Comparison of ENCODE assay signal across 19 cellular contexts in genomic region chr12:91920740-91921139, GRCh38.
A peak's percentile ranks its signal among the peaks of the same experiment; 100 is the strongest.
DNase-seq lines count a peak whose midpoint lies in the region; ATAC-seq lines count a peak whose summit lies in the region.
"Had no signal": no experiment of that assay in that cellular context is flagged by ENCODE, and none has a peak within 500 bp of the region (broad histone marks: within the 10 kb centered on the region; RNA-seq: fewer than 3 reads in every experiment).

No MANE protein-coding gene starts in this region.

- H3K79me1 ChIP-seq in mesenchymal stem cell (replicated peaks; ENCODE audit: low read length, poor library complexity, severe bottlenecking), result no peaks in the 10 kb centered on the region

- no peak overlapping the region for H2BK5ac ChIP-seq in mesenchymal stem cell (ENCODE audit: low read depth, low read length, poor library complexity, severe bottlenecking)

- H3K9me3 Mint-ChIP-seq in activated T-helper 17 cell treated with anti-CD3 and anti-CD28 coated beads, Interleukin-2, amount 50 U/mL, for 72 hours, result peaks cover 9% of the 10 kb centered on the region
- H3K9me3 Mint-ChIP-seq in stimulated activated memory B cell treated with anti-CD40 and anti-IgM and Interleukin-4, amounts not matched to agents 10 μg/mL and 1 μg/mL and 100 μg/mL, for 72 hours, result no peaks in the 10 kb centered on the region

- peak overlapping the region; percentile 71 to 81 for H3K18ac ChIP-seq in mesenchymal stem cell (ENCODE audit: low read depth in 1 of 2, low read length in 2 of 2)

- H3K27ac Mint-ChIP-seq in activated T-helper 17 cell treated with anti-CD3 and anti-CD28 coated beads, Interleukin-2, amount 50 U/mL, for 72 hours, result peak overlapping the region; percentile 48
- no peak overlapping the region for H3K27ac Mint-ChIP-seq in stimulated activated memory B cell treated with anti-CD40 and anti-IgM and Interleukin-4, amounts not matched to agents 10 μg/mL and 1 μg/mL and 100 μg/mL, for 72 hours

- H3K36me3 ChIP-seq in mesenchymal stem cell (ENCODE audit: control insufficient read depth in 1 of 2, insufficient read depth in 2 of 2, low read depth in 1 of 2, low read length in 2 of 2) (no peaks in the 10 kb centered on the region), thymus (ENCODE audit: control insufficient read depth, insufficient read depth) (no peaks in the 10 kb centered on the region)
- H3K36me3 ChIP-seq: SJSA1 had no signal

- no peak overlapping the region for H3K4me3 Mint-ChIP-seq in activated T-helper 17 cell treated with anti-CD3 and anti-CD28 coated beads, Interleukin-2, amount 50 U/mL, for 72 hours
- no peak overlapping the region for H3K4me3 Mint-ChIP-seq in stimulated activated memory B cell treated with anti-CD40 and anti-IgM and Interleukin-4, amounts not matched to agents 10 μg/mL and 1 μg/mL and 100 μg/mL, for 72 hours

- H3K4me1 ChIP-seq in mesenchymal stem cell (ENCODE audit: control insufficient read depth, insufficient read depth, low read depth, low read length), result no peaks in the 10 kb centered on the region
- peaks cover 7% of the 10 kb centered on the region for H3K4me1 ChIP-seq in thymus (ENCODE audit: control insufficient read depth, insufficient read depth, low read length)

- no peak overlapping the region for H3K23ac ChIP-seq in mesenchymal stem cell (ENCODE audit: low read length in 2 of 2)

- peak overlapping the region; percentile 69 for H4K8ac ChIP-seq in mesenchymal stem cell (ENCODE audit: low read length)

- peak overlapping the region; percentile 27 to 54 for H2BK12ac ChIP-seq in mesenchymal stem cell (ENCODE audit: low read length in 2 of 2)

- H3K27ac ChIP-seq in mesenchymal stem cell (ENCODE audit: low read length, poor library complexity, severe bottlenecking) (no peak overlapping the region), thymus (ENCODE audit: low read depth) (peak overlapping the region; percentile 20)
- H3K27ac ChIP-seq: 22Rv1, KMS-11, SJSA1 had no signal

- H2BK15ac ChIP-seq in mesenchymal stem cell (ENCODE audit: low read depth, poor library complexity, severe bottlenecking), result no peak overlapping the region

- intact Hi-C loops in cardiac septum (cut with DNase I), result no loop called here

- H3K36me3 Mint-ChIP-seq in activated T-helper 17 cell treated with anti-CD3 and anti-CD28 coated beads, Interleukin-2, amount 50 U/mL, for 72 hours (ENCODE audit: low read depth), result no peaks in the 10 kb centered on the region
- no peaks in the 10 kb centered on the region for H3K36me3 Mint-ChIP-seq in stimulated activated memory B cell treated with anti-CD40 and anti-IgM and Interleukin-4, amounts not matched to agents 10 μg/mL and 1 μg/mL and 100 μg/mL, for 72 hours

- peak overlapping the region; percentile 85 for H4K91ac ChIP-seq in mesenchymal stem cell (ENCODE audit: low read length)

- ATAC-seq in activated T-helper 17 cell treated with anti-CD3 and anti-CD28 coated beads, Interleukin-2, amount 50 U/mL, for 72 hours (replicated peaks), result no peak
- ATAC-seq in stimulated activated memory B cell treated with anti-CD40 and anti-IgM and Interleukin-4, amounts not matched to agents 10 μg/mL and 1 μg/mL and 100 μg/mL, for 72 hours, result no peak

- no peak overlapping the region for H2AK5ac ChIP-seq in mesenchymal stem cell (ENCODE audit: low read length, severe bottlenecking)

- H3K4me3 ChIP-seq in mesenchymal stem cell (ENCODE audit: insufficient read depth in 1 of 2, low read depth in 1 of 2, low read length in 2 of 2) (no peak overlapping the region), thymus (ENCODE audit: low read length) (no peak overlapping the region)
- H3K4me3 ChIP-seq: SJSA1 had no signal

- peak; percentile 25 for DNase-seq in DMS 273 (lab: John Stamatoyannopoulos, UW; ENCODE audit: unreplicated experiment)
- DNase-seq in DMS 273 treated with DMSO at 0.1 percent for 48 hours (lab: John Stamatoyannopoulos, UW), result no peak
- no peak for DNase-seq in mesenchymal stem cell
- DNase-seq in HCEC 1CT, result no peak
- no peak for DNase-seq in cardiac septum (ENCODE audit: low spot score)
- DNase-seq: H7, NCI-H1092, NCI-H1436, NCI-H187, NCI-H2081 treated with DMSO at 0.1 percent for 48 hours, NCI-H510A, Right ventricle myocardium superior, RPMI8226 had no signal

- H3K27me3 ChIP-seq in mesenchymal stem cell (ENCODE audit: control insufficient read depth in 1 of 2, insufficient read depth in 1 of 2, low read length in 2 of 2) (no peaks in the 10 kb centered on the region), thymus (ENCODE audit: control insufficient read depth, insufficient read depth) (no peaks in the 10 kb centered on the region)
- H3K27me3 ChIP-seq: SJSA1 had no signal

- no peak overlapping the region for H2AFZ ChIP-seq in mesenchymal stem cell (ENCODE audit: low read depth, low read length)

- H3K9me3 ChIP-seq in mesenchymal stem cell (ENCODE audit: control insufficient read depth, low read length) (no peaks in the 10 kb centered on the region), thymus (ENCODE audit: control insufficient read depth) (no peaks in the 10 kb centered on the region)
- H3K9me3 ChIP-seq: SJSA1 had no signal

- H3K4me1 Mint-ChIP-seq in activated T-helper 17 cell treated with anti-CD3 and anti-CD28 coated beads, Interleukin-2, amount 50 U/mL, for 72 hours, result peaks cover 17% of the 10 kb centered on the region
- no peaks in the 10 kb centered on the region for H3K4me1 Mint-ChIP-seq in stimulated activated memory B cell treated with anti-CD40 and anti-IgM and Interleukin-4, amounts not matched to agents 10 μg/mL and 1 μg/mL and 100 μg/mL, for 72 hours

- H3K9ac ChIP-seq in mesenchymal stem cell (ENCODE audit: low read length), result no peak overlapping the region
- H3K9ac ChIP-seq: KMS-11 had no signal

- peak overlapping the region; percentile 32 to 82 for H3K4ac ChIP-seq in mesenchymal stem cell (ENCODE audit: low read depth in 1 of 2, low read length in 2 of 2)

- peak overlapping the region in 1 of 2 experiments; percentile 9 for H3K14ac ChIP-seq in mesenchymal stem cell (ENCODE audit: low read length in 2 of 2)

- H3K4me2 ChIP-seq in mesenchymal stem cell (ENCODE audit: low read length, poor library complexity, severe bottlenecking), result no peak overlapping the region
- H3K4me2 ChIP-seq: KMS-11 had no signal

- no peaks in the 10 kb centered on the region for H3K27me3 Mint-ChIP-seq in activated T-helper 17 cell treated with anti-CD3 and anti-CD28 coated beads, Interleukin-2, amount 50 U/mL, for 72 hours
- H3K27me3 Mint-ChIP-seq in stimulated activated memory B cell treated with anti-CD40 and anti-IgM and Interleukin-4, amounts not matched to agents 10 μg/mL and 1 μg/mL and 100 μg/mL, for 72 hours, result no peaks in the 10 kb centered on the region

- peak overlapping the region; percentile 61 for H2BK120ac ChIP-seq in mesenchymal stem cell (ENCODE audit: low read depth, low read length)

- 93% methylated on average over 2 of the region's 2 CpGs for WGBS in mesenchymal stem cell
- WGBS in thymus, result 70% methylated on average over 2 of the region's 2 CpGs
